In genomic region chr19:15289673-15290072, GRCh38 we compare ENCODE assay signal across 12 cellular contexts. TPM values are rescaled to one million over a fixed set of nuclear protein-coding genes. Genes with fewer than 3 reads are reported as not detected.
DNase-seq lines count a peak whose midpoint lies in the region; ATAC-seq and TF ChIP-seq lines count a peak whose summit lies in the region.
"Had no signal": no experiment of that assay in that cellular context is flagged by ENCODE, and none has a peak within 500 bp of the region (broad histone marks: within the 10 kb centered on the region; RNA-seq: fewer than 3 reads in every experiment).

No MANE protein-coding gene starts in this region.

- peak overlapping the region; percentile 23 for H3K4me3 Mint-ChIP-seq in stimulated activated naive CD8-positive, alpha-beta T cell treated with anti-CD3 and anti-CD28 coated beads, Interleukin-15, Interleukin-2, amounts not matched to agents 100 ng/mL and 50 ng/mL, for 24 hours
- H3K4me3 Mint-ChIP-seq in memory B cell, result no peak overlapping the region
- no peak overlapping the region for H3K4me3 Mint-ChIP-seq in type B pancreatic cell

- TF ChIP-seq CTCF in WERI-Rb-1 (IDR thresholded peaks at IDR 0.05; ENCODE audit: low read depth, low read length) (no peak), type B pancreatic cell (conservative IDR thresholded peaks at IDR 0.05) (no peak)

- ATAC-seq in stimulated activated naive CD8-positive, alpha-beta T cell treated with anti-CD3 and anti-CD28 coated beads, Interleukin-15, Interleukin-2, amounts not matched to agents 100 U/mL and 50 U/mL, for 24 hours, result no peak
- ATAC-seq in memory B cell (ENCODE audit: low read depth), result no peak
- no peak for ATAC-seq in GM18868 (IDR thresholded peaks at IDR 0.05; ENCODE audit: unreplicated experiment)

- no peaks in the 10 kb centered on the region for H3K27me3 ChIP-seq in WERI-Rb-1 (ENCODE audit: insufficient read depth, low read depth, severe bottlenecking)

- no peaks in the 10 kb centered on the region for H3K9me3 ChIP-seq in WERI-Rb-1 (ENCODE audit: severe bottlenecking)
- H3K9me3 ChIP-seq: prostate gland had no signal

- H3K27me3 Mint-ChIP-seq in stimulated activated naive CD8-positive, alpha-beta T cell treated with anti-CD3 and anti-CD28 coated beads, Interleukin-15, Interleukin-2, amounts not matched to agents 100 ng/mL and 50 ng/mL, for 24 hours, result no peaks in the 10 kb centered on the region
- H3K27me3 Mint-ChIP-seq in memory B cell (no peaks in the 10 kb centered on the region), type B pancreatic cell (no peaks in the 10 kb centered on the region)

- H3K4me1 Mint-ChIP-seq in stimulated activated naive CD8-positive, alpha-beta T cell treated with anti-CD3 and anti-CD28 coated beads, Interleukin-15, Interleukin-2, amounts not matched to agents 100 ng/mL and 50 ng/mL, for 24 hours (ENCODE audit: low read depth), result peaks cover 99% of the 10 kb centered on the region
- peaks cover 80% of the 10 kb centered on the region for H3K4me1 Mint-ChIP-seq in memory B cell
- H3K4me1 Mint-ChIP-seq in type B pancreatic cell (ENCODE audit: unreplicated experiment), result peaks cover 69% of the 10 kb centered on the region

- H3K36me3 ChIP-seq in WERI-Rb-1, result peaks cover 7% of the 10 kb centered on the region; the same call in 1 of the 2 replicates
- H3K36me3 ChIP-seq: prostate gland had no signal

- DNase-seq in stimulated activated naive CD8-positive, alpha-beta T cell treated with anti-CD3 and anti-CD28 coated beads, Interleukin-15, Interleukin-2, amounts not matched to agents 100 U/mL and 50 U/mL, for 24 hours, result no peak
- no peak for DNase-seq in WERI-Rb-1
- DNase-seq in memory B cell (ENCODE audit: low spot score in 2 of 2), result no peak
- no peak for DNase-seq in type B pancreatic cell (ENCODE audit: extremely low spot score, unreplicated experiment)
- DNase-seq in NCI-H748 treated with DMSO at 0.1 percent for 48 hours (lab: John Stamatoyannopoulos, UW), result no peak
- DNase-seq in HUDEP-2 (lab: John Stamatoyannopoulos, UW; ENCODE audit: unreplicated experiment in 76 of 76), result no peak
- DNase-seq: NCI-H2029 treated with DMSO at 0.1 percent for 48 hours, RPMI8226, T1000 had no signal

- no peaks in the 10 kb centered on the region for H3K9me3 Mint-ChIP-seq in stimulated activated naive CD8-positive, alpha-beta T cell treated with anti-CD3 and anti-CD28 coated beads, Interleukin-15, Interleukin-2, amounts not matched to agents 100 ng/mL and 50 ng/mL, for 24 hours
- H3K9me3 Mint-ChIP-seq in memory B cell, result no peaks in the 10 kb centered on the region
- no peaks in the 10 kb centered on the region for H3K9me3 Mint-ChIP-seq in type B pancreatic cell

- peak overlapping the region; percentile 85 for H3K27ac Mint-ChIP-seq in stimulated activated naive CD8-positive, alpha-beta T cell treated with anti-CD3 and anti-CD28 coated beads, Interleukin-15, Interleukin-2, amounts not matched to agents 100 ng/mL and 50 ng/mL, for 24 hours
- H3K27ac Mint-ChIP-seq in memory B cell, result peak overlapping the region; percentile 80
- H3K27ac Mint-ChIP-seq in type B pancreatic cell, result no peak overlapping the region

- no peak overlapping the region for H3K4me3 ChIP-seq in WERI-Rb-1 (ENCODE audit: low read depth, low read length)
- H3K4me3 ChIP-seq: prostate gland had no signal

- peak overlapping the region; percentile 81 for H3K27ac ChIP-seq in WERI-Rb-1
- H3K27ac ChIP-seq: prostate gland had no signal

- H3K36me3 Mint-ChIP-seq in stimulated activated naive CD8-positive, alpha-beta T cell treated with anti-CD3 and anti-CD28 coated beads, Interleukin-15, Interleukin-2, amounts not matched to agents 100 ng/mL and 50 ng/mL, for 24 hours (ENCODE audit: low read depth), result peaks cover 4% of the 10 kb centered on the region
- H3K36me3 Mint-ChIP-seq in memory B cell (peaks cover 2% of the 10 kb centered on the region), type B pancreatic cell (peaks cover 4% of the 10 kb centered on the region)

RNA-seq across cellular contexts. Expression of gene BRD4, which starts 42.7 kb away (rescaled TPM):
- 108 and 123 TPM in 2 replicates for total RNA-seq in type B pancreatic cell (ENCODE audit: low replicate concordance)

RNA-seq across cellular contexts. Expression of gene EPHX3, which starts 57.4 kb away (rescaled TPM):
- 5.1 and 9.4 TPM in 2 replicates for total RNA-seq in type B pancreatic cell (ENCODE audit: low replicate concordance)
